ENCODE assay signal across 9 cellular contexts in genomic region chr12:47882796-47883546, GRCh38. TPM values are rescaled to one million over a fixed set of nuclear protein-coding genes. Genes with fewer than 3 reads are reported as not detected.
DNase-seq lines count a peak whose midpoint lies in the region; ATAC-seq and TF ChIP-seq lines count a peak whose summit lies in the region.
"Had no signal": no experiment of that assay in that cellular context is flagged by ENCODE, and none has a peak within 500 bp of the region (broad histone marks: within the 10 kb centered on the region; RNA-seq: fewer than 3 reads in every experiment).

No MANE protein-coding gene starts in this region.

- H3K4me3 Mint-ChIP-seq in CD8-positive, alpha-beta memory T cell, result peak overlapping the region; percentile 41 to 85 (median 79)
- H3K4me3 Mint-ChIP-seq in WTC11 (no peak overlapping the region), mesothelial cell of epicardium (no peak overlapping the region)
- H3K4me3 Mint-ChIP-seq: nephron had no signal

- peaks cover 30 to 49% (median 45%) of the 10 kb centered on the region in 3 donors for H3K4me1 Mint-ChIP-seq in CD8-positive, alpha-beta memory T cell
- H3K4me1 Mint-ChIP-seq in WTC11 (peaks cover 8% of the 10 kb centered on the region), mesothelial cell of epicardium (peaks cover 5% of the 10 kb centered on the region)

- no peaks in the 10 kb centered on the region for H3K27me3 ChIP-seq in CD8-positive, alpha-beta memory T cell (ENCODE audit: insufficient read depth, low read length, poor library complexity, severe bottlenecking)

- TF ChIP-seq CTCF in WTC11 (IDR thresholded peaks at IDR 0.05) (no peak), mesothelial cell of epicardium (IDR thresholded peaks at IDR 0.05; ENCODE audit: unreplicated experiment) (no peak)

- H3K27ac Mint-ChIP-seq in CD8-positive, alpha-beta memory T cell, result peak overlapping the region in 4 of 8 donors; percentile 71 to 88 (median 74)
- H3K27ac Mint-ChIP-seq in WTC11, result no peak overlapping the region
- no peak overlapping the region for H3K27ac Mint-ChIP-seq in mesothelial cell of epicardium

- peaks cover 38% of the 10 kb centered on the region for H3K4me1 ChIP-seq in CD8-positive, alpha-beta memory T cell (ENCODE audit: insufficient read depth, low read length)

- H3K27me3 Mint-ChIP-seq in CD8-positive, alpha-beta memory T cell, result peaks cover 4 to 14% of the 10 kb centered on the region in 2 donors
- H3K27me3 Mint-ChIP-seq in WTC11 (ENCODE audit: low read depth) (no peaks in the 10 kb centered on the region; the same call in 1 of the 2 replicates), mesothelial cell of epicardium (ENCODE audit: low read depth) (no peaks in the 10 kb centered on the region)

- peak; percentile 82 for ATAC-seq in GM19351 (IDR thresholded peaks at IDR 0.05; ENCODE audit: unreplicated experiment)
- ATAC-seq in HG03159 (IDR thresholded peaks at IDR 0.05; ENCODE audit: unreplicated experiment), result peak; percentile 80
- peak; percentile 46 for ATAC-seq in WTC11

- H3K4me3 ChIP-seq in CD8-positive, alpha-beta memory T cell (ENCODE audit: low read length), result peak overlapping the region; percentile 37

- H3K36me3 ChIP-seq in CD8-positive, alpha-beta memory T cell (ENCODE audit: insufficient read depth, low read length), result no peaks in the 10 kb centered on the region

- H3K9me3 Mint-ChIP-seq in CD8-positive, alpha-beta memory T cell, result no peaks in the 10 kb centered on the region
- H3K9me3 Mint-ChIP-seq in WTC11 (no peaks in the 10 kb centered on the region), mesothelial cell of epicardium (no peaks in the 10 kb centered on the region)
- H3K9me3 Mint-ChIP-seq: nephron had no signal

- no peaks in the 10 kb centered on the region for H3K9me3 ChIP-seq in CD8-positive, alpha-beta memory T cell (ENCODE audit: low read length)

- intact Hi-C loops in posterior vena cava (cut with DNase I), result no loop called here

- POLR2A ChIA-PET in CD8-positive, alpha-beta memory T cell (lab: Charles Lee), result interaction anchor here (0.6 kb wide), 1 partner anchor 189 kb away, joined by 5 read pairs; no protein-coding TSS in a partner anchor
- POLR2A ChIA-PET in WTC11 (lab: Charles Lee), result no interaction called here

- no peaks in the 10 kb centered on the region for H3K36me3 Mint-ChIP-seq in CD8-positive, alpha-beta memory T cell
- no peaks in the 10 kb centered on the region for H3K36me3 Mint-ChIP-seq in WTC11
- no peaks in the 10 kb centered on the region for H3K36me3 Mint-ChIP-seq in mesothelial cell of epicardium

- DNase-seq in CD8-positive, alpha-beta memory T cell, result peak in 1 of 5 donors; percentile 37
- DNase-seq in WTC11 (ENCODE audit: low spot score) (no peak), left kidney (ENCODE audit: low read depth, low spot score) (peak; percentile 29), posterior vena cava (ENCODE audit: low spot score) (no peak), SHP77 treated with DMSO at 0.1 percent for 48 hours (lab: John Stamatoyannopoulos, UW) (no peak), mesothelial cell of epicardium (ENCODE audit: low spot score in 2 of 2, unreplicated experiment in 2 of 2) (no peak)

- no peak overlapping the region for H3K27ac ChIP-seq in CD8-positive, alpha-beta memory T cell (ENCODE audit: low read depth, low read length)

- CTCF ChIA-PET in CD8-positive, alpha-beta memory T cell (lab: Charles Lee), result interaction anchor here (1.1 kb wide), 1 partner anchor 80 kb away, joined by 3 read pairs; no protein-coding TSS in a partner anchor
- CTCF ChIA-PET in WTC11 (lab: Charles Lee), result interaction anchor here (0.7 to 5.2 kb wide), 10 partner anchors 11 to 140 kb away, joined by 3 to 23 read pairs (median 3); partner anchors contain the start of genes RAPGEF3 and VDR

TF ChIP-seq in WTC11, 78 proteins besides CTCF, POLR2A, EP300 and RAD21:
- TF ChIP-seq ZNF423 (CRISPR knock-in tag; IDR thresholded peaks at IDR 0.05) (no peak), TP53 (CRISPR knock-in tag; IDR thresholded peaks at IDR 0.05) (no peak), E2F5 (CRISPR knock-in tag; IDR thresholded peaks at IDR 0.05) (no peak), RORB (CRISPR knock-in tag; IDR thresholded peaks at IDR 0.05) (no peak), ATF3 (CRISPR knock-in tag; conservative IDR thresholded peaks at IDR 0.05) (no peak)

RNA-seq across cellular contexts. Expression of gene VDR, which starts 21.8 kb away (rescaled TPM):
- 10 to 100 TPM; 79.6 to 83.4 TPM for total RNA-seq in CD8-positive, alpha-beta memory T cell
- polyA plus RNA-seq in CD8-positive, alpha-beta memory T cell, result 0.54 TPM
- total RNA-seq in WTC11 (2021), result 0.76 to 1.3 TPM (median 0.76 TPM) in 3 replicates
- total RNA-seq in posterior vena cava, result 10 to 100 TPM in 1 of 2 donors, 1 to 10 TPM in 1; 9.6 to 10.2 TPM
- 0.36 to 0.54 TPM (median 0.51 TPM) in 3 replicates for total RNA-seq in mesothelial cell of epicardium

Comparison
In these comparisons a context has a peak if more than half of its experiments do, and no peak if none do; other contexts are left out.
1. H3K4me3 Mint-ChIP-seq: peak in CD8-positive, alpha-beta memory T cell (7 of 7); none in WTC11 (single experiment) and mesothelial cell of epicardium (single experiment).
2. RNA of gene VDR, which starts 21.8 kb away (total RNA-seq): 79.6 to 83.4 TPM in CD8-positive, alpha-beta memory T cell; 9.6 to 10.2 TPM in posterior vena cava, 0.76 to 1.3 TPM in WTC11 and 0.36 to 0.54 TPM in mesothelial cell of epicardium; every median in the first group is over 4 times any median in the second.
3. Peak in every context shown above with its lines, with median percentiles within 50 percentile points of each other: ATAC-seq.